In the genomic region with DNA sequence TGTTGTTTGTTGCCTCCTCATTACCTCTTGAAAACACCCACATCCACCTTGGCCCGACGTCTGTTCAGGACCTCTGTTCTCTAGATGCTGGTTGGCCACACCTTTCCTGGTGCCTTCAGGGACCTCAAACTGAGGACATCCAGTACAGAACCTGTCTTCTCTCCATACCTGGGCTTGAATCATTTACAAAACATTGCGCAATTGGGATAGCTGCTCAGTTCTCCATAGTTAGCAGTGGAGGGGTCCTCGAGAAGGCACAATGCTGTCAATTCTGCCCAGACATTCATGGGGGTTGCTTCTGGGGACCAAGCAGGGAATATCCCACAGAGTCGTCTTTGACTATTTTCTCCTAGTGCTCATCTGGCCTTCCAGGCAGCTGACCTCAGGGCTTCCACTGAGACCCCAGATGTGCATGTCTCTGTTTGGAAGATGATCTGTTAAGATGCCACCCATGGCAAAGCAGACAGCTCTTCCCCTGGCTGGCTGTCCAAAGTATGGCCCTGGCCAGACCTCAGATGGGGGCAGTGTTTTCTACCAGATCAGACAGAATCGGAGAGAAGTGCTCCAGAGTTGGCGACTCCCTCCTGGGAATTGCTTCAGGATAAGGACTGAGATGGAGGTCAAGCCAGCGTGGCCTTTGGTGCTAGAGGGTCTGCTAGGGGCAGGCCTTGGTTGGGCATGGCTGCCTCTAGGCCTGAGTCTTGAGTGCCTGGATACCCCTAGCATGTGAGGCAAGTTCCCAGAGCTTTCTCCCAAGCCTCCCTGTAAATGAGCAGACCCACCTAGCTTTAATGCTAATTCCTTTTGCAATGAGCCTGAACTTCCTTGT, we compare ENCODE assay signal across 14 cellular contexts.
"Had no signal": no experiment of that assay in that cellular context is flagged by ENCODE, and none has a peak within 500 bp of the region (broad histone marks: within the 10 kb centered on the region; RNA-seq: fewer than 3 reads in every experiment).

No MANE protein-coding gene starts in this region.

- H3K27me3 Mint-ChIP-seq: activated naive CD4-positive, alpha-beta T cell treated with anti-CD3 and anti-CD28 coated beads, Interleukin-2, amount 50 U/mL, for 24 hours; activated T-cell treated with anti-CD3 and anti-CD28 coated beads, Interleukin-2, amount 50 U/mL, for 24 hours; stimulated activated naive B cell treated with anti-CD40 and anti-IgM and Interleukin-4, amounts not matched to agents 10 μg/mL and 1 μg/mL and 100 μg/mL, for 72 hours had no signal

- H3K4me3 Mint-ChIP-seq: activated naive CD4-positive, alpha-beta T cell treated with anti-CD3 and anti-CD28 coated beads, Interleukin-2, amount 50 U/mL, for 24 hours; activated T-cell treated with anti-CD3 and anti-CD28 coated beads, Interleukin-2, amount 50 U/mL, for 24 hours; stimulated activated naive B cell treated with anti-CD40 and anti-IgM and Interleukin-4, amounts not matched to agents 10 μg/mL and 1 μg/mL and 100 μg/mL, for 72 hours had no signal

- H3K4me3 ChIP-seq: adrenal gland, esophagus muscularis mucosa, hepatocyte, thyroid gland had no signal

- H3K4me2 ChIP-seq: hepatocyte had no signal

- H3K27ac Mint-ChIP-seq: activated naive CD4-positive, alpha-beta T cell treated with anti-CD3 and anti-CD28 coated beads, Interleukin-2, amount 50 U/mL, for 24 hours; activated T-cell treated with anti-CD3 and anti-CD28 coated beads, Interleukin-2, amount 50 U/mL, for 24 hours had no signal

- ATAC-seq: left ventricle myocardium superior; stimulated activated naive B cell treated with anti-CD40 and anti-IgM and Interleukin-4, amounts not matched to agents 10 μg/mL and 1 μg/mL and 100 μg/mL, for 72 hours had no signal

- H3K9me3 Mint-ChIP-seq: activated naive CD4-positive, alpha-beta T cell treated with anti-CD3 and anti-CD28 coated beads, Interleukin-2, amount 50 U/mL, for 24 hours; activated T-cell treated with anti-CD3 and anti-CD28 coated beads, Interleukin-2, amount 50 U/mL, for 24 hours; stimulated activated naive B cell treated with anti-CD40 and anti-IgM and Interleukin-4, amounts not matched to agents 10 μg/mL and 1 μg/mL and 100 μg/mL, for 72 hours had no signal

- H3K36me3 ChIP-seq: adrenal gland, esophagus muscularis mucosa, neutrophil, thyroid gland had no signal

- DNase-seq: activated CD4-positive, alpha-beta T cell treated with anti-CD3 and anti-CD28 coated beads, Interleukin-2, amount 50 U/mL, for 4 hours; activated effector memory CD4-positive, alpha-beta T cell treated with anti-CD3 and anti-CD28 coated beads, Interleukin-2, amount 50 U/mL, for 16 hours; activated T-cell treated with anti-CD3 and anti-CD28 coated beads, Interleukin-2, amount 50 U/mL, for 24 hours; adrenal gland; left ventricle myocardium superior; posterior cingulate gyrus; stimulated activated CD4-positive, alpha-beta T cell treated with anti-CD3 and anti-CD28 coated beads, Interleukin-2, amount 100 ng/mL, for 48 hours; stimulated activated naive B cell treated with anti-CD40 and anti-IgM and Interleukin-4, amounts not matched to agents 10 μg/mL and 1 μg/mL and 100 μg/mL, for 72 hours; SW 1271; thyroid gland had no signal

- H3K9me3 ChIP-seq: adrenal gland, esophagus muscularis mucosa, neutrophil, thyroid gland had no signal

- H3K27me3 ChIP-seq: adrenal gland, esophagus muscularis mucosa, hepatocyte, neutrophil, thyroid gland had no signal

- H3K79me2 ChIP-seq: hepatocyte had no signal

- H3K27ac ChIP-seq: adrenal gland, esophagus muscularis mucosa, hepatocyte, neutrophil, thyroid gland had no signal
